Comparison of ENCODE assay signal across 8 cellular contexts in the genomic region with DNA sequence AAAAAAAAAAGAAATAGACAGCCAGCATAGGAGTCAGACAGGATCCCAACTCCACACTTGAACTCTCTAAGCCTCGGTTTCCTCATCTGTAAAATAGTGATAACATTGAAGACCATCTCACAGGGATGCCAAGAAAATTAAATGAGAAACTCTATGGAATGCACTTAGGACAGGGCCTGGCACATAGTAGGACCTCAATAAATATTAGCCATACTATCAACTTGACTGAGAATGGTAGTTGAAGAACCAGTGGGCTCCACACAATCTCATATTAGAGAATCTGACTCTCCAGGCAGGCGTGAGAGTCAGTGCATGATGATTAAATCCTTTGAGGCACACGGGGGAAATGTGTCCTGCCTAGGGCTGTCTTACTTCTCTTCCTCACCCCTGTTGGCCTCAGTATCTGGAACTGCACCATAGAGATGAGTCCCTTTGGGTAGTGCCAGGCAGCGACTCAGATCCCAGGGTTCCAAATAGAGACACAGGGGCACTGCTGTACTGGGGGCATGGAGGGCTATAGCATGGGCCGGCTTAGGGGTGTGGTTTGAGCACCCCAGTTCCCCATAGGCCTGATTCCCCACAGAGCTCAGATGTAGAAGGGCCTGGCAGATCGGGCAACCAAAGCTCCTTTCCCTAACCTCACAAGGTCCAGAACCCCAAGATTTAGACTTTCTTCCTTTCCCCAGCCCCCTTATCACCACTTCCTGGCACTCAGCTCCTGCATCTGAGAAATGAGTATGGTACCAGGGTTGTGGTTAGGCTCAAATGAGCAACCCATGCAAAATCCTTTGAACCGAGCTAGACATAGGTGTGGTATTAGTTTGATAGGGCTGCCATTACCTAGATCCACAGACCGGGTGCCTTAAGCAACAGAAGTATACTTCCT. TPM values are rescaled to one million over a fixed set of nuclear protein-coding genes. Genes with fewer than 3 reads are reported as not detected.
A peak's percentile ranks its signal among the peaks of the same experiment; 100 is the strongest.
DNase-seq lines count a peak whose midpoint lies in the region; TF ChIP-seq lines count a peak whose summit lies in the region.

No MANE protein-coding gene starts in this region.

- H3K9me3 ChIP-seq in transverse colon: no peaks in the 10 kb centered on the region
- H3K9me3 ChIP-seq in ovary: no peaks in the 10 kb centered on the region

- DNase-seq in activated naive CD4-positive, alpha-beta T cell treated with Interleukin-2 at 50 U/mL for 16 hours: peak; percentile 55
- DNase-seq in activated naive CD4-positive, alpha-beta T cell (lab: John Stamatoyannopoulos, UW): no peak
- peak; percentile 94 for DNase-seq in Jurkat, Clone E6-1 (ENCODE audit: low read depth, low spot score)
- DNase-seq in activated naive CD8-positive, alpha-beta T cell treated with anti-CD3 and anti-CD28 coated beads for 36 hours: peak; percentile 68
- DNase-seq in transverse colon: no peak
- DNase-seq in RKO (ENCODE audit: low spot score): no peak
- no peak for DNase-seq in ovary
- DNase-seq in DMS79 treated with DMSO at 0.1 percent for 48 hours (lab: John Stamatoyannopoulos, UW): no peak

- in situ Hi-C loops in transverse colon (cut with MboI; ENCODE audit: low pct_ligation_motif_present in 1 of 4, low pct_unique_long_range_greater_than_20kb in 1 of 4, low sequenced_read_pairs in 3 of 4): no loop called here

- H3K27me3 Mint-ChIP-seq in activated naive CD8-positive, alpha-beta T cell treated with anti-CD3 and anti-CD28 coated beads for 36 hours: no peaks in the 10 kb centered on the region

- TF ChIP-seq CTCF in transverse colon (IDR thresholded peaks at IDR 0.05): no peak
- no peak for TF ChIP-seq CTCF in ovary (IDR thresholded peaks at IDR 0.05)

- H3K27ac Mint-ChIP-seq in activated naive CD8-positive, alpha-beta T cell treated with anti-CD3 and anti-CD28 coated beads for 36 hours: peak overlapping the region; percentile 97

- H3K27me3 ChIP-seq in transverse colon (no peaks in the 10 kb centered on the region), ovary (no peaks in the 10 kb centered on the region)

- peak overlapping the region; percentile 16 for H3K4me3 ChIP-seq in Jurkat, Clone E6-1 (ENCODE audit: low read length)
- H3K4me3 ChIP-seq in transverse colon (no peak overlapping the region), ovary (no peak overlapping the region)

- H3K4me1 ChIP-seq in transverse colon (peaks cover 0 to 9% (median 5%) of the 10 kb centered on the region in 4 donors), ovary (ENCODE audit: insufficient read depth) (no peaks in the 10 kb centered on the region)

- H3K27ac ChIP-seq in transverse colon (peak overlapping the region; percentile 28 to 69 (median 44)), ovary (no peak overlapping the region)

- TF ChIP-seq EP300 in transverse colon (IDR thresholded peaks at IDR 0.05; ENCODE audit: low read depth) (no peak), ovary (IDR thresholded peaks at IDR 0.05) (no peak)

- H3K4me1 Mint-ChIP-seq in activated naive CD8-positive, alpha-beta T cell treated with anti-CD3 and anti-CD28 coated beads for 36 hours: peaks cover 92% of the 10 kb centered on the region

- intact Hi-C loops in transverse colon (cut with DNase I; ENCODE audit: low total_unique reads): no loop called here
- intact Hi-C loops in ovary (cut with DNase I): no loop called here

- peaks cover 14% of the 10 kb centered on the region for H3K36me3 Mint-ChIP-seq in activated naive CD8-positive, alpha-beta T cell treated with anti-CD3 and anti-CD28 coated beads for 36 hours

- H3K36me3 ChIP-seq in transverse colon (no peaks in the 10 kb centered on the region), ovary (no peaks in the 10 kb centered on the region)

- H3K9me3 Mint-ChIP-seq in activated naive CD8-positive, alpha-beta T cell treated with anti-CD3 and anti-CD28 coated beads for 36 hours: peaks cover 3% of the 10 kb centered on the region

- TF ChIP-seq POLR2A in transverse colon (IDR thresholded peaks at IDR 0.05) (no peak), ovary (IDR thresholded peaks at IDR 0.05) (no peak)

- WGBS in transverse colon (ENCODE audit: low coverage in 1 of 2), 2 donors: 68 to 78% methylated on average over 1 to 8 of the region's 8 CpGs
- WGBS in ovary, 3 donors: 83 to 92% (median 90%) methylated on average over 6 to 8 of the region's 8 CpGs

- peak overlapping the region; percentile 68 for H3K4me3 Mint-ChIP-seq in activated naive CD8-positive, alpha-beta T cell treated with anti-CD3 and anti-CD28 coated beads for 36 hours

RNA-seq across cellular contexts. Expression of a gene that starts 51.3 kb away (rescaled TPM):
- 40.8 TPM for polyA plus RNA-seq in Jurkat, Clone E6-1 (2012; ENCODE audit: insufficient read depth, insufficient read length)
- 100 to 1,000 TPM; 119 to 122 TPM for total RNA-seq in activated naive CD8-positive, alpha-beta T cell treated with anti-CD3 and anti-CD28 coated beads for 36 hours
- total RNA-seq in transverse colon: 100 to 1,000 TPM in 3 of 4 donors, 10 to 100 TPM in 1; 67.3 to 137 (median 123) TPM
- total RNA-seq in ovary: 10 to 100 TPM; 39.6 to 64.4 (median 52.0) TPM
- 10 to 100 TPM; 24.8 to 42.7 TPM for polyA plus RNA-seq in ovary

Comparison
In these comparisons a context has a peak if more than half of its experiments do, and no peak if none do; other contexts are left out.
1. DNase-seq: peak in activated naive CD4-positive, alpha-beta T cell treated with Interleukin-2 at 50 U/mL for 16 hours (single experiment), Jurkat, Clone E6-1 (single experiment) and activated naive CD8-positive, alpha-beta T cell treated with anti-CD3 and anti-CD28 coated beads for 36 hours (single experiment); none in activated naive CD4-positive, alpha-beta T cell (0 of 4), transverse colon (single experiment), RKO (single experiment), ovary (0 of 5) and DMS79 treated with DMSO at 0.1 percent for 48 hours (single experiment).
2. H3K27ac ChIP-seq: peak in transverse colon (4 of 4); none in ovary (0 of 2).